8 cellular contexts compared by ENCODE assay signal in genomic region chr3:197959891-197960693, GRCh38. TPM values are rescaled to one million over a fixed set of nuclear protein-coding genes. Genes with fewer than 3 reads are reported as not detected.
DNase-seq lines count a peak whose midpoint lies in the region; ATAC-seq and TF ChIP-seq lines count a peak whose summit lies in the region.

LMLN (plus strand) TSS chr3:197960217; CDS start chr3:197960246, 29 bp downstream.

- POLR2A ChIA-PET in activated naive CD8-positive, alpha-beta T cell treated with anti-CD3 and anti-CD28 coated beads, Interleukin-2, amount 10 ng/mL, durations not matched to agents 7 days and 5 days (lab: Charles Lee) = interaction anchor here (1.4 to 2.3 kb wide), 3 partner anchors 9 to 10 kb away, joined by 6 to 27 read pairs (median 8); partner anchors contain the start of gene RPL35A

- WGBS in ovary, 3 donors = 0 to 1% (median 0%) methylated on average over 31 to 62 of the region's 62 CpGs
- WGBS in thyroid gland, 2 donors = 1% methylated on average over 37 to 41 of the region's 62 CpGs

- no peaks in the 10 kb centered on the region for H3K36me3 ChIP-seq in ovary
- H3K36me3 ChIP-seq in thyroid gland = peaks cover 13 to 15% of the 10 kb centered on the region in 2 donors

- H3K36me3 Mint-ChIP-seq in activated naive CD8-positive, alpha-beta T cell treated with anti-CD3 and anti-CD28 coated beads, Interleukin-2, amount 10 ng/mL, durations not matched to agents 7 days and 5 days = peaks cover 18% of the 10 kb centered on the region

- peak within 1 kb of the TSS; percentile 93 for H3K4me3 Mint-ChIP-seq in activated naive CD8-positive, alpha-beta T cell treated with anti-CD3 and anti-CD28 coated beads, Interleukin-2, amount 10 ng/mL, durations not matched to agents 7 days and 5 days

- TF ChIP-seq POLR2A in ovary (IDR thresholded peaks at IDR 0.05) = peak; percentile 68
- peak; percentile 34 to 85 for TF ChIP-seq POLR2A in thyroid gland (IDR thresholded peaks at IDR 0.05)

- H3K27me3 ChIP-seq in ovary (no peaks in the 10 kb centered on the region), thyroid gland (no peaks in the 10 kb centered on the region)

- intact Hi-C loops in head of caudate nucleus (cut with DNase I) (loop anchor here (1.0 kb wide), 1 partner anchor 10 kb away; the partner anchor contains the start of gene RPL35A), ovary (cut with DNase I) (no loop called here), thyroid gland (cut with DNase I) (no loop called here)

- H3K27me3 Mint-ChIP-seq in activated naive CD8-positive, alpha-beta T cell treated with anti-CD3 and anti-CD28 coated beads, Interleukin-2, amount 10 ng/mL, durations not matched to agents 7 days and 5 days = no peaks in the 10 kb centered on the region

- H3K27ac Mint-ChIP-seq in activated naive CD8-positive, alpha-beta T cell treated with anti-CD3 and anti-CD28 coated beads, Interleukin-2, amount 10 ng/mL, durations not matched to agents 7 days and 5 days = peak within 1 kb of the TSS; percentile 94

- H3K4me3 ChIP-seq in GM12864 (ENCODE audit: low read depth, low read length) = peak within 1 kb of the TSS; percentile 69
- peak within 1 kb of the TSS; percentile 89 for H3K4me3 ChIP-seq in ovary
- H3K4me3 ChIP-seq in thyroid gland (replicated peaks in 1 of 3) = peak within 1 kb of the TSS; percentile 56 to 77 (median 75)

- TF ChIP-seq EP300 in ovary (IDR thresholded peaks at IDR 0.05) = no peak

- DNase-seq in GM12864 (ENCODE audit: low read depth) (peak; percentile 82), NCI-H1105 treated with DMSO at 0.1 percent for 48 hours (lab: John Stamatoyannopoulos, UW) (peak; percentile 99), SKM-1 treated with dmso at 0.1 percent for 144 hours (lab: John Stamatoyannopoulos, UW; ENCODE audit: unreplicated experiment) (peak; percentile 90), head of caudate nucleus (peak; percentile 93 to 99 (median 98)), ovary (peak; percentile 95 to 97 (median 96)), thyroid gland (peak; percentile 97)
- peak; percentile 97 for DNase-seq in activated naive CD8-positive, alpha-beta T cell treated with anti-CD3 and anti-CD28 coated beads, Interleukin-2, amount 10 ng/mL, durations not matched to agents 7 days and 5 days

- H3K9me3 Mint-ChIP-seq in activated naive CD8-positive, alpha-beta T cell treated with anti-CD3 and anti-CD28 coated beads, Interleukin-2, amount 10 ng/mL, durations not matched to agents 7 days and 5 days = no peaks in the 10 kb centered on the region

- H3K27ac ChIP-seq in ovary (peak within 1 kb of the TSS in 1 of 2 donors; percentile 70), thyroid gland (peak within 1 kb of the TSS; percentile 40 to 69 (median 47))

- ATAC-seq in HG02678 (IDR thresholded peaks at IDR 0.05; ENCODE audit: unreplicated experiment) = peak; percentile 98
- peak; percentile 91 for ATAC-seq in activated naive CD8-positive, alpha-beta T cell treated with anti-CD3 and anti-CD28 coated beads, Interleukin-2, amount 10 ng/mL, durations not matched to agents 7 days and 5 days (ENCODE audit: low read depth)

- peaks cover 52% of the 10 kb centered on the region for H3K4me1 Mint-ChIP-seq in activated naive CD8-positive, alpha-beta T cell treated with anti-CD3 and anti-CD28 coated beads, Interleukin-2, amount 10 ng/mL, durations not matched to agents 7 days and 5 days

- H3K9me3 ChIP-seq in ovary = no peaks in the 10 kb centered on the region
- no peaks in the 10 kb centered on the region for H3K9me3 ChIP-seq in thyroid gland

- H3K4me1 ChIP-seq in ovary (ENCODE audit: insufficient read depth) (peaks cover 5% of the 10 kb centered on the region), thyroid gland (peaks cover 8 to 15% of the 10 kb centered on the region in 2 donors)

- no peak for TF ChIP-seq CTCF in GM12864 (IDR thresholded peaks at IDR 0.05; ENCODE audit: low read depth, low read length, missing control alignments)
- TF ChIP-seq CTCF in ovary (IDR thresholded peaks at IDR 0.05) = no peak
- TF ChIP-seq CTCF in thyroid gland (IDR thresholded peaks at IDR 0.05) = peak in 1 of 6 experiments; percentile 0

RNA-seq across cellular contexts. Expression of gene LMLN, which starts in this region (rescaled TPM):
- 1 to 10 TPM; 7.9 to 8.2 TPM for total RNA-seq in activated naive CD8-positive, alpha-beta T cell treated with anti-CD3 and anti-CD28 coated beads, Interleukin-2, amount 10 ng/mL, durations not matched to agents 7 days and 5 days
- total RNA-seq in ovary (10 to 100 TPM in 3 of 7 donors, 1 to 10 TPM in 4; 5.1 to 12.8 (median 8.7) TPM), thyroid gland (10 to 100 TPM in 3 of 4 donors, 1 to 10 TPM in 1; 9.8 to 12.5 (median 10.9) TPM)
- 1 to 10 TPM; 2.4 to 7.0 TPM for polyA plus RNA-seq in ovary
